In genomic region chr3:35814531-35814930, GRCh38 we compare ENCODE assay signal across 5 cellular contexts.
"Had no signal": no experiment of that assay in that cellular context is flagged by ENCODE, and none has a peak within 500 bp of the region (broad histone marks: within the 10 kb centered on the region; RNA-seq: fewer than 3 reads in every experiment).

No MANE protein-coding gene starts in this region.

- ATAC-seq: HepG2, K562 had no signal

- H3K27ac ChIP-seq: HL-60 had no signal

- H3K4me3 ChIP-seq: K562 had no signal

- DNase-seq: IMR-90, KBM-7 had no signal
